ENCODE assay signal across 9 cellular contexts in the genomic region with DNA sequence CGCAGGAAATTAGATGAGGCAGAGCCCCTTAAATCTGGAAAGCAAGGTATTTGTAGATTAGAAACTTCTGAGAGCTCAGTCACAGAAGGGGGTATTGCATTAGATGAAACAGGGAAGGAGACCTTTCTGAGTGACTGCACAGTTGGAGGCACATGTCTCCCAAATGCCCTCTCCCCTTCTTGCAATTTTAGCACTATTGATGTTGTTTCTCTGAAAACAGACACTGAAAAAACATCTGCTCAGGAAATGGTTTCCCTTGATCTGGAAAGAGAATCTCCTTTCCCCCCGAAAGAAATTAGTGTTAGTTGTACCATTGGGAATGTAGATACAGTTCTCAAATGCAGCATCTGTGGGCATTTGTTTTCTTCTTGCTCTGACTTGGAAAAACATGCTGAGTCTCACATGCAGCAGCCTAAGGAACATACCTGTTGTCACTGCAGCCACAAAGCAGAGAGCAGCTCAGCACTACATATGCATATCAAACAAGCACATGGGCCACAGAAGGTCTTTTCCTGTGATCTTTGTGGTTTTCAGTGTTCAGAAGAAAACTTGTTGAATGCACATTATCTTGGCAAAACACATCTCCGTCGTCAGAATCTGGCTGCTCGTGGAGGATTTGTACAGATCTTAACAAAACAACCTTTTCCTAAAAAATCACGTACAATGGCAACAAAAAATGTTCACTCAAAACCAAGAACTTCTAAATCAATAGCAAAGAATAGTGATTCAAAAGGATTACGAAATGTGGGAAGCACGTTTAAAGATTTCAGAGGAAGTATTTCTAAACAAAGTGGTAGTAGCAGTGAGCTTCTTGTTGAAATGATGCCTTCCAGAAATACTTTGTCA. TPM values are rescaled to one million over a fixed set of nuclear protein-coding genes. Genes with fewer than 3 reads are reported as not detected.
DNase-seq lines count a peak whose midpoint lies in the region; ATAC-seq, FAIRE-seq and TF ChIP-seq lines count a peak whose summit lies in the region.
"Had no signal": no experiment of that assay in that cellular context is flagged by ENCODE, and none has a peak within 500 bp of the region (broad histone marks: within the 10 kb centered on the region; RNA-seq: fewer than 3 reads in every experiment).

No MANE protein-coding gene starts in this region.

- no peaks in the 10 kb centered on the region for H3K27me3 Mint-ChIP-seq in CD4-positive, alpha-beta T cell

- no peak overlapping the region for H3K4me2 ChIP-seq in keratinocyte (ENCODE audit: control insufficient read depth, extremely low read depth, insufficient read depth, low read depth, low read length)

- CTCF ChIA-PET in CD4-positive, alpha-beta T cell (lab: Charles Lee), result interaction anchor here (0.7 to 1.5 kb wide), 2 partner anchors 12 to 33 kb away, joined by 3 read pairs; partner anchors contain the start of gene ZNF407
- CTCF ChIA-PET in A673 (lab: Charles Lee), result no interaction called here

- peaks cover 62% of the 10 kb centered on the region for H3K4me1 Mint-ChIP-seq in CD4-positive, alpha-beta T cell (ENCODE audit: low read depth)

- H3K9ac ChIP-seq in keratinocyte (ENCODE audit: control insufficient read depth, extremely low read depth, insufficient read depth, low read length), result no peak overlapping the region

- no peaks in the 10 kb centered on the region for H3K27me3 ChIP-seq in CD4-positive, alpha-beta T cell (ENCODE audit: control insufficient read depth, insufficient read depth, low read length)
- no peaks in the 10 kb centered on the region for H3K27me3 ChIP-seq in keratinocyte (ENCODE audit: control insufficient read depth, extremely low read depth, insufficient read depth, low read length)
- no peaks in the 10 kb centered on the region for H3K27me3 ChIP-seq in A673 (replicated peaks; ENCODE audit: insufficient read depth, low read depth, low read length, poor library complexity)
- H3K27me3 ChIP-seq: dorsolateral prefrontal cortex had no signal

- peak overlapping the region; percentile 13 for H3K27ac ChIP-seq in CD4-positive, alpha-beta T cell (ENCODE audit: low read depth, low read length)
- H3K27ac ChIP-seq in KOPT-K1 (ENCODE audit: low read depth, low read length, poor library complexity, severe bottlenecking) (peak overlapping the region; percentile 53), keratinocyte (ENCODE audit: control insufficient read depth, insufficient read depth, low read length) (no peak overlapping the region), A673 (ENCODE audit: low read depth, low read length, poor library complexity, severe bottlenecking) (no peak overlapping the region)

- POLR2A ChIA-PET in CD4-positive, alpha-beta T cell (lab: Charles Lee), result interaction anchor here (0.9 to 4.7 kb wide), 12 partner anchors 8 to 578 kb away, joined by 3 to 53 read pairs (median 7); partner anchors contain the start of genes CNDP2, PTGR3, TSHZ1 and ZNF407
- POLR2A ChIA-PET in A673 (lab: Charles Lee; ENCODE audit: low non-redundant PET), result no interaction called here

- no peaks in the 10 kb centered on the region for H3K9me3 ChIP-seq in CD4-positive, alpha-beta T cell (ENCODE audit: control insufficient read depth, low read length)
- no peaks in the 10 kb centered on the region for H3K9me3 ChIP-seq in KOPT-K1 (ENCODE audit: insufficient read depth, low read length, poor library complexity, severe bottlenecking)
- H3K9me3 ChIP-seq in keratinocyte (ENCODE audit: control insufficient read depth, low read depth, low read length), result no peaks in the 10 kb centered on the region
- H3K9me3 ChIP-seq in A673 (ENCODE audit: low read depth, low read length, poor library complexity, severe bottlenecking), result no peaks in the 10 kb centered on the region

- DNase-seq in CD4-positive, alpha-beta T cell, result peak in 5 of 10 experiments; percentile 1 to 36 (median 10)
- no peak for DNase-seq in activated naive CD4-positive, alpha-beta T cell treated with anti-CD3 and anti-CD28 coated beads, Interleukin-2, amount 50 U/mL, for 72 hours (ENCODE audit: low spot score in 2 of 2)
- DNase-seq in keratinocyte (ENCODE audit: low read depth, low spot score) (no peak), SK-N-DZ (ENCODE audit: low spot score) (no peak), A673 (ENCODE audit: low spot score) (no peak)
- DNase-seq: dorsolateral prefrontal cortex had no signal

- H3K27ac Mint-ChIP-seq in CD4-positive, alpha-beta T cell, result peak overlapping the region; percentile 90
- H3K27ac Mint-ChIP-seq in activated naive CD4-positive, alpha-beta T cell treated with anti-CD3 and anti-CD28 coated beads, Interleukin-2, amount 50 U/mL, for 72 hours, result peak overlapping the region; percentile 70 to 84

- H3K36me3 ChIP-seq in KOPT-K1 (ENCODE audit: insufficient read depth, low read length) (peaks cover 37% of the 10 kb centered on the region), keratinocyte (ENCODE audit: control insufficient read depth in 2 of 2, extremely low read depth in 1 of 2, insufficient read depth in 2 of 2, low read length in 2 of 2) (peaks cover 4 to 6% of the 10 kb centered on the region in 2 experiments), A673 (ENCODE audit: insufficient read depth, low read length, poor library complexity, severe bottlenecking) (no peaks in the 10 kb centered on the region)

- H3K4me3 ChIP-seq in keratinocyte (ENCODE audit: control insufficient read depth in 2 of 3, extremely low read depth in 1 of 3, insufficient read depth in 2 of 3, low read depth in 1 of 3, low read length in 3 of 3) (no peak overlapping the region), A673 (ENCODE audit: low read depth, low read length, poor library complexity, severe bottlenecking) (no peak overlapping the region)
- H3K4me3 ChIP-seq: dorsolateral prefrontal cortex had no signal

- H2AFZ ChIP-seq in keratinocyte (ENCODE audit: control insufficient read depth, low read length), result no peak overlapping the region

- no peaks in the 10 kb centered on the region for H3K9me1 ChIP-seq in keratinocyte (ENCODE audit: control insufficient read depth, extremely low read depth, insufficient read depth, low read length)

- TF ChIP-seq POLR2A in GM18505 (IDR thresholded peaks at IDR 0.05; ENCODE audit: borderline replicate concordance, extremely low read depth, insufficient read depth, insufficient read length), result no peak

- dilution Hi-C loops in keratinocyte (cut with MboI; ENCODE audit: extremely low pct_ligation_motif_present, low sequenced_read_pairs), result no loop called here

- H3K79me2 ChIP-seq in keratinocyte (ENCODE audit: control insufficient read depth, insufficient read depth, low read length), result no peaks in the 10 kb centered on the region

- no TSS peak for BruUV-seq in A673 (replicated peaks; lab: Mats Ljungman, UMichigan)

- no peaks in the 10 kb centered on the region for H3K9me3 Mint-ChIP-seq in CD4-positive, alpha-beta T cell
- peaks cover 0 to 4% of the 10 kb centered on the region in 2 donors for H3K9me3 Mint-ChIP-seq in activated naive CD4-positive, alpha-beta T cell treated with anti-CD3 and anti-CD28 coated beads, Interleukin-2, amount 50 U/mL, for 72 hours

- H3K36me3 Mint-ChIP-seq in CD4-positive, alpha-beta T cell (ENCODE audit: low read depth), result peaks cover 29% of the 10 kb centered on the region
- H3K36me3 Mint-ChIP-seq in activated naive CD4-positive, alpha-beta T cell treated with anti-CD3 and anti-CD28 coated beads, Interleukin-2, amount 50 U/mL, for 72 hours, result peaks cover 24 to 34% of the 10 kb centered on the region in 2 donors

- ATAC-seq in CD4-positive, alpha-beta T cell (ENCODE audit: poor library complexity), result peak; percentile 90
- peak; percentile 49 to 74 for ATAC-seq in activated naive CD4-positive, alpha-beta T cell treated with anti-CD3 and anti-CD28 coated beads, Interleukin-2, amount 50 U/mL, for 72 hours
- ATAC-seq in GM18505 (IDR thresholded peaks at IDR 0.05; ENCODE audit: unreplicated experiment) (no peak), GM21576 (IDR thresholded peaks at IDR 0.05; ENCODE audit: unreplicated experiment) (no peak)

- peak; percentile 17 for FAIRE-seq in keratinocyte (lab: Jason Lieb, UNC)

- peaks cover 11% of the 10 kb centered on the region for H3K4me1 ChIP-seq in keratinocyte (ENCODE audit: control insufficient read depth, extremely low read depth, insufficient read depth, low read length)
- no peaks in the 10 kb centered on the region for H3K4me1 ChIP-seq in A673 (ENCODE audit: insufficient read depth, low read length, poor library complexity, severe bottlenecking)

- no peak for TF ChIP-seq CTCF in CD4-positive, alpha-beta T cell (IDR thresholded peaks at IDR 0.05)
- TF ChIP-seq CTCF in keratinocyte (optimal IDR thresholded peaks at IDR 0.05 in 1 of 3, IDR thresholded peaks at IDR 0.05 in 1 of 3, conservative IDR thresholded peaks at IDR 0.05 in 1 of 3; ENCODE audit: extremely low read depth in 1 of 3, insufficient read depth in 2 of 3, low read length in 3 of 3) (no peak), A673 (conservative IDR thresholded peaks at IDR 0.05; ENCODE audit: low read depth, low read length) (no peak)

- intact Hi-C loops in CD4-positive, alpha-beta T cell (cut with DNase I, micrococcal nuclease), result loop anchor here in 1 of 2 experiments (1.0 kb wide), 1 partner anchor 8 kb away; no protein-coding TSS in a partner anchor
- intact Hi-C loops in A673 (cut with micrococcal nuclease; ENCODE audit: unreplicated experiment), result no loop called here

- H4K20me1 ChIP-seq in keratinocyte (ENCODE audit: control insufficient read depth, extremely low read depth, insufficient read depth, low read length), result no peaks in the 10 kb centered on the region

- peak overlapping the region; percentile 81 for H3K4me3 Mint-ChIP-seq in CD4-positive, alpha-beta T cell

RNA-seq across cellular contexts. Expression of gene ZNF407, which starts 33.8 kb away (rescaled TPM):
- total RNA-seq in CD4-positive, alpha-beta T cell, result 10 to 100 TPM; 23.2 to 24.7 TPM
- total RNA-seq in activated naive CD4-positive, alpha-beta T cell treated with anti-CD3 and anti-CD28 coated beads, Interleukin-2, amount 50 U/mL, for 72 hours, result 10 to 100 TPM; 16.5 to 22.1 TPM
- 2.8 to 3.8 TPM (median 3.2 TPM) in 3 replicates for polyA plus RNA-seq in keratinocyte
- polyA plus RNA-seq in keratinocyte (2011; ENCODE audit: low read depth), result 2.9 TPM
- 1.9 and 2.3 TPM in 2 replicates for polyA plus RNA-seq in keratinocyte (2011; cell fraction: cytosol; rRNA removed)
- polyA plus RNA-seq in keratinocyte (2011; cell fraction: nucleus; rRNA removed), result 7.4 and 8.0 TPM in 2 replicates
- polyA plus RNA-seq in keratinocyte (2012; ENCODE audit: low replicate concordance), result 2.3 and 4.0 TPM in 2 replicates
- 6.8 to 29.1 TPM (median 13.8 TPM) in 3 replicates for polyA minus RNA-seq in keratinocyte
- 8.6 TPM for polyA minus RNA-seq in keratinocyte (2011; cell fraction: cytosol; rRNA and poly(A)+ RNA removed)
- 32.9 and 47.6 TPM in 2 replicates for polyA minus RNA-seq in keratinocyte (2011; cell fraction: nucleus; rRNA and poly(A)+ RNA removed)
- polyA plus RNA-seq in SK-N-DZ (2014; cell fraction: cytosol; rRNA removed), result 3.0 and 3.2 TPM in 2 replicates
- 2.3 and 4.1 TPM in 2 replicates for polyA plus RNA-seq in SK-N-DZ (2014; cell fraction: nucleus; rRNA removed)
- total RNA-seq in A673 (2021), result 13.4 and 15.9 TPM in 2 replicates

Comparison
In these comparisons a context has a peak if more than half of its experiments do, and no peak if none do; other contexts are left out.
1. ATAC-seq: peak in CD4-positive, alpha-beta T cell (single experiment) and activated naive CD4-positive, alpha-beta T cell treated with anti-CD3 and anti-CD28 coated beads, Interleukin-2, amount 50 U/mL, for 72 hours (2 of 2); none in GM18505 (single experiment) and GM21576 (single experiment).
2. H3K27ac ChIP-seq: peak in CD4-positive, alpha-beta T cell (single experiment) and KOPT-K1 (single experiment); none in keratinocyte (single experiment) and A673 (single experiment).